In genomic region chr16:51056331-51056730, GRCh38 we compare ENCODE assay signal across 23 cellular contexts.
"Had no signal": no experiment of that assay in that cellular context is flagged by ENCODE, and none has a peak within 500 bp of the region (broad histone marks: within the 10 kb centered on the region; RNA-seq: fewer than 3 reads in every experiment).

No MANE protein-coding gene starts in this region.

- ATAC-seq: activated T-cell treated with anti-CD3 and anti-CD28 coated beads, Interleukin-2, amount 50 U/mL, for 72 hours; gastrocnemius medialis; left cardiac atrium; left ventricle myocardium superior; sciatic nerve; stimulated activated effector memory CD8-positive, alpha-beta T cell treated with anti-CD3 and anti-CD28 coated beads, Interleukin-12 subunit alpha, Interleukin-12 subunit beta, amount 100 ng/mL, for 72 hours had no signal

- H3K36me3 ChIP-seq: colonic mucosa, gastrocnemius medialis, neutrophil, tibial nerve had no signal

- H3K4me1 ChIP-seq: colonic mucosa, gastrocnemius medialis, tibial nerve had no signal

- H3K4me1 Mint-ChIP-seq: activated B cell treated with CpG ODN at 0.5 μM for 24 hours; stimulated activated effector memory CD8-positive, alpha-beta T cell treated with anti-CD3 and anti-CD28 coated beads, Interleukin-12 subunit alpha, Interleukin-12 subunit beta, amount 100 ng/mL, for 72 hours had no signal

- H3K27ac ChIP-seq: colonic mucosa, gastrocnemius medialis, neutrophil, skin epidermis, tibial nerve had no signal

- H3K4me3 ChIP-seq: colonic mucosa, gastrocnemius medialis, skin epidermis, tibial nerve had no signal

- DNase-seq: activated B cell treated with CpG ODN at 0.5 μM for 24 hours; activated CD4-positive, alpha-beta T cell treated with anti-CD3 and anti-CD28 coated beads for 4 hours; activated CD4-positive, alpha-beta T cell treated with anti-CD3 and anti-CD28 coated beads, Interleukin-2, amount 50 U/mL, for 4 hours; activated naive CD4-positive, alpha-beta T cell treated with Interleukin-2 at 50 U/mL for 16 hours; activated T-cell treated with anti-CD3 and anti-CD28 coated beads for 4 hours; activated T-cell treated with anti-CD3 and anti-CD28 coated beads, Interleukin-2, amount 50 U/mL, for 72 hours; colonic mucosa; effector memory CD4-positive, alpha-beta T cell; gastrocnemius medialis; glutamatergic neuron; left cardiac atrium; left ventricle myocardium superior; mammary epithelial cell; stimulated activated CD4-positive, alpha-beta T cell treated with anti-CD3 and anti-CD28 coated beads, Interleukin-4, amount 100 ng/mL, for 24 hours; T-helper 2 cell had no signal

- H3K27me3 ChIP-seq: colonic mucosa, tibial nerve had no signal

- H3K27ac Mint-ChIP-seq: activated B cell treated with CpG ODN at 0.5 μM for 24 hours; activated naive CD8-positive, alpha-beta T cell; activated T-cell treated with anti-CD3 and anti-CD28 coated beads, Interleukin-2, amount 50 U/mL, for 72 hours; stimulated activated effector memory CD8-positive, alpha-beta T cell treated with anti-CD3 and anti-CD28 coated beads, Interleukin-12 subunit alpha, Interleukin-12 subunit beta, amount 100 ng/mL, for 72 hours; stimulated activated naive CD8-positive, alpha-beta T cell treated with anti-CD3 and anti-CD28 coated beads, Interleukin-15, Interleukin-2, amounts not matched to agents 100 ng/mL and 50 ng/mL, for 24 hours had no signal

- H3K36me3 Mint-ChIP-seq: activated naive CD8-positive, alpha-beta T cell; stimulated activated effector memory CD8-positive, alpha-beta T cell treated with anti-CD3 and anti-CD28 coated beads, Interleukin-12 subunit alpha, Interleukin-12 subunit beta, amount 100 ng/mL, for 72 hours had no signal

- H3K9me3 Mint-ChIP-seq: activated B cell treated with CpG ODN at 0.5 μM for 24 hours; activated T-cell treated with anti-CD3 and anti-CD28 coated beads, Interleukin-2, amount 50 U/mL, for 72 hours; nephron; stimulated activated effector memory CD8-positive, alpha-beta T cell treated with anti-CD3 and anti-CD28 coated beads, Interleukin-12 subunit alpha, Interleukin-12 subunit beta, amount 100 ng/mL, for 72 hours; stimulated activated naive CD8-positive, alpha-beta T cell treated with anti-CD3 and anti-CD28 coated beads, Interleukin-15, Interleukin-2, amounts not matched to agents 100 ng/mL and 50 ng/mL, for 24 hours had no signal

- H3K4me3 Mint-ChIP-seq: activated B cell treated with CpG ODN at 0.5 μM for 24 hours; activated naive CD8-positive, alpha-beta T cell; activated T-cell treated with anti-CD3 and anti-CD28 coated beads, Interleukin-2, amount 50 U/mL, for 72 hours; nephron; stimulated activated effector memory CD8-positive, alpha-beta T cell treated with anti-CD3 and anti-CD28 coated beads, Interleukin-12 subunit alpha, Interleukin-12 subunit beta, amount 100 ng/mL, for 72 hours; stimulated activated naive CD8-positive, alpha-beta T cell treated with anti-CD3 and anti-CD28 coated beads, Interleukin-15, Interleukin-2, amounts not matched to agents 100 ng/mL and 50 ng/mL, for 24 hours had no signal

- H3K9me3 ChIP-seq: colonic mucosa, gastrocnemius medialis, neutrophil, tibial nerve had no signal
